In genomic region chr11:76782526-76783293, GRCh38 we compare ENCODE assay signal across 8 cellular contexts. TPM values are rescaled to one million over a fixed set of nuclear protein-coding genes. Genes with fewer than 3 reads are reported as not detected.
DNase-seq lines count a peak whose midpoint lies in the region; ATAC-seq lines count a peak whose summit lies in the region.

No MANE protein-coding gene starts in this region.

- peak; percentile 43 for DNase-seq in DMS114 treated with DMSO at 0.1 percent for 48 hours (lab: John Stamatoyannopoulos, UW; ENCODE audit: unreplicated experiment)
- DNase-seq in HT-29 (ENCODE audit: low spot score), result peak; percentile 95
- peak; percentile 97 for DNase-seq in NCI-H82 treated with DMSO at 0.1 percent for 48 hours (lab: John Stamatoyannopoulos, UW; ENCODE audit: unreplicated experiment)
- peak in 1 of 2 donors; percentile 77 for DNase-seq in activated naive CD4-positive, alpha-beta T cell treated with anti-CD3 and anti-CD28 coated beads, Interleukin-2, amount 50 U/mL, for 72 hours (ENCODE audit: low spot score in 2 of 2)
- DNase-seq in globus pallidus (ENCODE audit: low spot score), result peak; percentile 48
- DNase-seq in ureter (ENCODE audit: low spot score), result peak; percentile 93

- peak overlapping the region; percentile 96 for H3K4me3 ChIP-seq in neuron (ENCODE audit: low read length)

- H3K4me1 ChIP-seq in neuron (ENCODE audit: insufficient read depth, low read length), result peaks cover 23% of the 10 kb centered on the region

- ATAC-seq in activated naive CD4-positive, alpha-beta T cell treated with anti-CD3 and anti-CD28 coated beads, Interleukin-2, amount 50 U/mL, for 72 hours, result peak; percentile 60 to 90
- ATAC-seq in HG02588 (IDR thresholded peaks at IDR 0.05; ENCODE audit: unreplicated experiment), result no peak

- H3K9me3 Mint-ChIP-seq in activated naive CD4-positive, alpha-beta T cell treated with anti-CD3 and anti-CD28 coated beads, Interleukin-2, amount 50 U/mL, for 72 hours, result peaks cover 4 to 8% of the 10 kb centered on the region in 2 donors

- H2AFZ ChIP-seq in neuron (ENCODE audit: low read depth, low read length), result peak overlapping the region; percentile 11

- H3K9me3 ChIP-seq in neuron (ENCODE audit: low read length), result peaks cover 4% of the 10 kb centered on the region

- no peaks in the 10 kb centered on the region for H3K27me3 ChIP-seq in neuron (ENCODE audit: insufficient read depth, low read length)

- H3K27ac Mint-ChIP-seq in activated naive CD4-positive, alpha-beta T cell treated with anti-CD3 and anti-CD28 coated beads, Interleukin-2, amount 50 U/mL, for 72 hours, result peak overlapping the region in 1 of 2 donors; percentile 66

- H3K36me3 ChIP-seq in neuron (ENCODE audit: insufficient read depth, low read length), result peaks cover 6% of the 10 kb centered on the region

- H3K36me3 Mint-ChIP-seq in activated naive CD4-positive, alpha-beta T cell treated with anti-CD3 and anti-CD28 coated beads, Interleukin-2, amount 50 U/mL, for 72 hours, result peaks cover 10% of the 10 kb centered on the region in 2 donors

RNA-seq across cellular contexts. Expression of gene TSKU, which starts 0.4 kb away (rescaled TPM):
- 107 and 118 TPM in 2 replicates for total RNA-seq in HT-29 (2014; rRNA removed; shearing (Covaris generic))
- 10 to 100 TPM in 1 of 2 donors, not detected in 1; 17.3 TPM for total RNA-seq in activated naive CD4-positive, alpha-beta T cell treated with anti-CD3 and anti-CD28 coated beads, Interleukin-2, amount 50 U/mL, for 72 hours
- total RNA-seq in ureter, result 79.5 TPM
